7 cellular contexts compared by ENCODE assay signal in the genomic region with DNA sequence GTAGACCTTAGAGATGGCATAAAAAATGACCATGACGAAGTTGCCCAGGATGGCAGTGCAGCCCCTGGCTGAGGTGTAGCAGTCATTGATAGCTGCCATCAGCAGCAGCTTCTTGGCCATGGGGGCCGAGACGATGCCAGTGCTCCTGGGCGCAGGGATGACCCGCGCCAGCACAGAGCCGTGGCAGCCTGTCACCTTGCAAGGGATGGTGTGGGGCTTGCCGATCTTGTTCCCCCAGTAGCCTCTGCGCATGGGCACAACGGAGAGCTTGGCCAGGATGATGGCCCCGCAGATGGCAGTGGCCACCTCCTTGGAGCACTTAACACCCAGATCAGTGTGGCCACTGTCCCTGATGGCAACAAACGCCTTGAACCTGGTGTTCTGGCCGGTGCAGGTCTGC.
"Had no signal": no experiment of that assay in that cellular context is flagged by ENCODE, and none has a peak within 500 bp of the region (broad histone marks: within the 10 kb centered on the region; RNA-seq: fewer than 3 reads in every experiment).

No MANE protein-coding gene starts in this region.

- DNase-seq: H9, HCEC 1CT, IMR-90 had no signal

- H3K4me3 Mint-ChIP-seq: GM23338, H9 had no signal

- H3K27ac Mint-ChIP-seq: GM23338, H9 had no signal

- ATAC-seq: GM23338 had no signal

- H3K9me3 Mint-ChIP-seq: GM23338, H9 had no signal

- FAIRE-seq: H1, H54, HTR-8/SVneo had no signal

- H3K4me3 ChIP-seq: GM23338 had no signal
